ENCODE assay signal across 13 cellular contexts in the genomic region with DNA sequence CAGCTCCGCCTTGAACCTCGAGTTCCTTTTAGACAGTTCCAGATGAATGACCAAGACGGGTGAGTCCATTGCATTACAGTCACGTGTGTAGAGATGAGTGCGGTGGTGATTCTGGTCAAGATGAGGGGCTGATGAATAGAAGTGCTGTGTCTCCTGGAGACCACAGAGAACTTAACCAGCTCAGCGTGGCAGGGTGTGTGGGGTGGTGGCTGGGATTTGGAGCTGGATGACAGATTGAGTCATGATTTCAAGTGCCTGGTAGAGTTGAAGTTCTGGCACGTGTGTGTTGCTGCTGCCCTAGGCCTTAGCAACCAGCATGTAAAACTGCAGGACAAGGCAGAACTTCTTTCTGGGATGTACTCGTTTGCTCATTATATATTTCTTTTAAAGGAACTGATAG. TPM values are rescaled to one million over a fixed set of nuclear protein-coding genes. Genes with fewer than 3 reads are reported as not detected.
DNase-seq lines count a peak whose midpoint lies in the region; ATAC-seq and TF ChIP-seq lines count a peak whose summit lies in the region.
"Had no signal": no experiment of that assay in that cellular context is flagged by ENCODE, and none has a peak within 500 bp of the region (broad histone marks: within the 10 kb centered on the region; RNA-seq: fewer than 3 reads in every experiment).

No MANE protein-coding gene starts in this region.

- intact Hi-C loops in activated naive CD4-positive, alpha-beta T cell treated with anti-CD3 and anti-CD28 coated beads for 36 hours (cut with micrococcal nuclease) = no loop called here
- intact Hi-C loops in left ventricle myocardium inferior (cut with micrococcal nuclease) = no loop called here

- no peak overlapping the region for H3K4me3 ChIP-seq in left ventricle myocardium inferior
- H3K4me3 ChIP-seq: vagina had no signal

- DNase-seq in activated naive CD4-positive, alpha-beta T cell treated with anti-CD3 and anti-CD28 coated beads for 36 hours = no peak
- no peak for DNase-seq in activated naive CD8-positive, alpha-beta T cell treated with anti-CD3 and anti-CD28 coated beads, Interleukin-2, amount 50 U/mL, for 24 hours
- no peak for DNase-seq in left ventricle myocardium inferior
- DNase-seq in stromal cell of bone marrow (ENCODE audit: low read depth) = peak; percentile 14
- DNase-seq in middle frontal gyrus (ENCODE audit: extremely low spot score, low spot score) = no peak
- no peak for DNase-seq in DMS153 treated with DMSO at 0.1 percent for 48 hours (lab: John Stamatoyannopoulos, UW; ENCODE audit: unreplicated experiment)
- DNase-seq: activated T-cell treated with anti-CD3 and anti-CD28 coated beads, Interleukin-2, amount 50 U/mL, for 72 hours; naive B cell; NCI-H1105; NCI-H510A treated with DMSO at 0.1 percent for 48 hours had no signal

- H3K27me3 Mint-ChIP-seq in activated naive CD4-positive, alpha-beta T cell treated with anti-CD3 and anti-CD28 coated beads, Interleukin-2, amount 50 U/mL, for 24 hours = no peaks in the 10 kb centered on the region
- H3K27me3 Mint-ChIP-seq in activated naive CD4-positive, alpha-beta T cell treated with anti-CD3 and anti-CD28 coated beads for 36 hours (ENCODE audit: low read depth) = no peaks in the 10 kb centered on the region
- H3K27me3 Mint-ChIP-seq in activated naive CD8-positive, alpha-beta T cell treated with anti-CD3 and anti-CD28 coated beads, Interleukin-2, amount 50 U/mL, for 24 hours = no peaks in the 10 kb centered on the region
- H3K27me3 Mint-ChIP-seq: naive B cell had no signal

- H3K36me3 ChIP-seq in left ventricle myocardium inferior = peaks cover 93% of the 10 kb centered on the region

- CTCF ChIA-PET in activated naive CD4-positive, alpha-beta T cell treated with anti-CD3 and anti-CD28 coated beads for 36 hours (lab: Charles Lee) = no interaction called here

- no peak for TF ChIP-seq CTCF in left ventricle myocardium inferior (IDR thresholded peaks at IDR 0.05; ENCODE audit: borderline replicate concordance)

- peaks cover 24% of the 10 kb centered on the region for H3K36me3 Mint-ChIP-seq in activated naive CD4-positive, alpha-beta T cell treated with anti-CD3 and anti-CD28 coated beads, Interleukin-2, amount 50 U/mL, for 24 hours
- peaks cover 44% of the 10 kb centered on the region for H3K36me3 Mint-ChIP-seq in activated naive CD4-positive, alpha-beta T cell treated with anti-CD3 and anti-CD28 coated beads for 36 hours (ENCODE audit: low read depth)
- peaks cover 66% of the 10 kb centered on the region for H3K36me3 Mint-ChIP-seq in activated naive CD8-positive, alpha-beta T cell treated with anti-CD3 and anti-CD28 coated beads, Interleukin-2, amount 50 U/mL, for 24 hours (ENCODE audit: low read depth)

- H3K27ac Mint-ChIP-seq in activated naive CD4-positive, alpha-beta T cell treated with anti-CD3 and anti-CD28 coated beads, Interleukin-2, amount 50 U/mL, for 24 hours = peak overlapping the region; percentile 55
- H3K27ac Mint-ChIP-seq in activated naive CD4-positive, alpha-beta T cell treated with anti-CD3 and anti-CD28 coated beads for 36 hours = no peak overlapping the region
- H3K27ac Mint-ChIP-seq in activated naive CD8-positive, alpha-beta T cell treated with anti-CD3 and anti-CD28 coated beads, Interleukin-2, amount 50 U/mL, for 24 hours = peak overlapping the region; percentile 16

- no peaks in the 10 kb centered on the region for H3K9me3 Mint-ChIP-seq in activated naive CD4-positive, alpha-beta T cell treated with anti-CD3 and anti-CD28 coated beads, Interleukin-2, amount 50 U/mL, for 24 hours
- H3K9me3 Mint-ChIP-seq in activated naive CD4-positive, alpha-beta T cell treated with anti-CD3 and anti-CD28 coated beads for 36 hours = no peaks in the 10 kb centered on the region
- no peaks in the 10 kb centered on the region for H3K9me3 Mint-ChIP-seq in activated naive CD8-positive, alpha-beta T cell treated with anti-CD3 and anti-CD28 coated beads, Interleukin-2, amount 50 U/mL, for 24 hours
- H3K9me3 Mint-ChIP-seq: activated T-cell treated with anti-CD3 and anti-CD28 coated beads, Interleukin-2, amount 50 U/mL, for 72 hours; naive B cell had no signal

- peaks cover 23% of the 10 kb centered on the region for H3K4me1 Mint-ChIP-seq in activated naive CD4-positive, alpha-beta T cell treated with anti-CD3 and anti-CD28 coated beads, Interleukin-2, amount 50 U/mL, for 24 hours
- H3K4me1 Mint-ChIP-seq in activated naive CD4-positive, alpha-beta T cell treated with anti-CD3 and anti-CD28 coated beads for 36 hours (ENCODE audit: low read depth) = peaks cover 12% of the 10 kb centered on the region
- peaks cover 16% of the 10 kb centered on the region for H3K4me1 Mint-ChIP-seq in activated naive CD8-positive, alpha-beta T cell treated with anti-CD3 and anti-CD28 coated beads, Interleukin-2, amount 50 U/mL, for 24 hours

- H3K4me1 ChIP-seq in left ventricle myocardium inferior = peaks cover 4% of the 10 kb centered on the region
- H3K4me1 ChIP-seq: vagina had no signal

- H3K4me3 Mint-ChIP-seq in activated naive CD4-positive, alpha-beta T cell treated with anti-CD3 and anti-CD28 coated beads, Interleukin-2, amount 50 U/mL, for 24 hours = no peak overlapping the region
- no peak overlapping the region for H3K4me3 Mint-ChIP-seq in activated naive CD4-positive, alpha-beta T cell treated with anti-CD3 and anti-CD28 coated beads for 36 hours
- no peak overlapping the region for H3K4me3 Mint-ChIP-seq in activated naive CD8-positive, alpha-beta T cell treated with anti-CD3 and anti-CD28 coated beads, Interleukin-2, amount 50 U/mL, for 24 hours
- H3K4me3 Mint-ChIP-seq: activated T-cell treated with anti-CD3 and anti-CD28 coated beads, Interleukin-2, amount 50 U/mL, for 72 hours; naive B cell had no signal

- peak overlapping the region; percentile 1 for H3K27ac ChIP-seq in left ventricle myocardium inferior (replicated peaks)
- H3K27ac ChIP-seq: vagina had no signal

- H3K9me3 ChIP-seq in left ventricle myocardium inferior (replicated peaks) = no peaks in the 10 kb centered on the region
- H3K9me3 ChIP-seq: vagina had no signal

- no peaks in the 10 kb centered on the region for H3K27me3 ChIP-seq in left ventricle myocardium inferior (ENCODE audit: low read depth)
- H3K27me3 ChIP-seq: vagina had no signal

- ATAC-seq in activated naive CD8-positive, alpha-beta T cell treated with anti-CD3 and anti-CD28 coated beads, Interleukin-2, amount 50 U/mL, for 24 hours = no peak
- no peak for ATAC-seq in HG03432 (IDR thresholded peaks at IDR 0.05; ENCODE audit: unreplicated experiment)
- ATAC-seq: activated T-cell treated with anti-CD3 and anti-CD28 coated beads, Interleukin-2, amount 50 U/mL, for 72 hours had no signal

RNA-seq across cellular contexts. Expression of a gene that starts 53.3 kb away (rescaled TPM):
- total RNA-seq in activated naive CD4-positive, alpha-beta T cell treated with anti-CD3 and anti-CD28 coated beads for 36 hours = 100 to 1,000 TPM; 157 to 171 TPM
- total RNA-seq in left ventricle myocardium inferior = 109 TPM

RNA-seq across cellular contexts. Expression of a gene that starts 55.6 kb away (rescaled TPM):
- total RNA-seq in activated naive CD4-positive, alpha-beta T cell treated with anti-CD3 and anti-CD28 coated beads for 36 hours = 10 to 100 TPM; 28.7 to 33.8 TPM
- 19.3 TPM for total RNA-seq in left ventricle myocardium inferior
